20 cellular contexts compared by ENCODE assay signal in genomic region chr3:141789281-141789680, GRCh38. TPM values are rescaled to one million over a fixed set of nuclear protein-coding genes. Genes with fewer than 3 reads are reported as not detected.
DNase-seq lines count a peak whose midpoint lies in the region; ATAC-seq and TF ChIP-seq lines count a peak whose summit lies in the region.
"Had no signal": no experiment of that assay in that cellular context is flagged by ENCODE, and none has a peak within 500 bp of the region (broad histone marks: within the 10 kb centered on the region; RNA-seq: fewer than 3 reads in every experiment).

No MANE protein-coding gene starts in this region.

- CTCF ChIA-PET in Calu3 (lab: Charles Lee) = interaction anchor here (0.7 kb wide), 2 partner anchors 14 to 178 kb away, joined by 3 to 6 read pairs; no protein-coding TSS in a partner anchor

- H3K4me3 ChIP-seq in DND-41 (ENCODE audit: low read depth in 1 of 2, low read length in 2 of 2) (no peak overlapping the region), SJCRH30 (no peak overlapping the region)
- H3K4me3 ChIP-seq: BLaER1, Peyer's patch, tibial artery had no signal

- no peaks in the 10 kb centered on the region for H3K36me3 ChIP-seq in DND-41 (ENCODE audit: insufficient read depth, low read length)
- no peaks in the 10 kb centered on the region for H3K36me3 ChIP-seq in SJCRH30
- H3K36me3 ChIP-seq: BLaER1, brain microvascular endothelial cell, Peyer's patch, tibial artery had no signal

- TF ChIP-seq CTCF in DND-41 (IDR thresholded peaks at IDR 0.05; ENCODE audit: borderline replicate concordance, extremely low read depth, low read length, poor library complexity, severe bottlenecking) = peak; percentile 9
- no peak for TF ChIP-seq CTCF in Calu3 (IDR thresholded peaks at IDR 0.05; ENCODE audit: unreplicated experiment)
- TF ChIP-seq CTCF in HFFc6 (IDR thresholded peaks at IDR 0.05) = no peak

- H3K9me3 ChIP-seq in DND-41 (ENCODE audit: insufficient read depth, low read length, severe bottlenecking) (no peaks in the 10 kb centered on the region), SJCRH30 (replicated peaks) (no peaks in the 10 kb centered on the region)
- H3K9me3 ChIP-seq: BLaER1, Peyer's patch, tibial artery had no signal

- H3K27ac ChIP-seq in DND-41 (ENCODE audit: low read length) = no peak overlapping the region
- H3K27ac ChIP-seq in SJCRH30 = no peak overlapping the region
- H3K27ac ChIP-seq: BLaER1, brain microvascular endothelial cell, Peyer's patch, tibial artery had no signal

- H3K4me3 Mint-ChIP-seq in Calu3 (ENCODE audit: low read depth, unreplicated experiment) (no peak overlapping the region), HFFc6 (no peak overlapping the region)
- H3K4me3 Mint-ChIP-seq: activated naive CD8-positive, alpha-beta T cell treated with anti-CD3 and anti-CD28 coated beads for 36 hours had no signal

- ATAC-seq in DND-41 (ENCODE audit: insufficient read depth, low read depth) = peak; percentile 45; the same call in 1 of the 3 replicates

- intact Hi-C loops in Calu3 (cut with micrococcal nuclease; ENCODE audit: unreplicated experiment) = no loop called here

- no TSS peak for BruUV-seq in Calu3 (replicated peaks; lab: Mats Ljungman, UMichigan)

- no peak for DNase-seq in DND-41
- DNase-seq in HT1080 (ENCODE audit: low read depth) = peak; percentile 40
- peak; percentile 27 to 43 for DNase-seq in SJCRH30
- DNase-seq in iPS DF 19.7 (ENCODE audit: low read depth, low spot score) = peak; percentile 35
- no peak for DNase-seq in Calu3
- no peak for DNase-seq in stimulated activated CD4-positive, alpha-beta T cell treated with anti-CD3 and anti-CD28 coated beads, Interleukin-4, amount 100 ng/mL, for 1 hour
- DNase-seq in DMS79 treated with DMSO at 0.1 percent for 48 hours (lab: John Stamatoyannopoulos, UW) = no peak
- no peak for DNase-seq in HFFc6
- DNase-seq: activated CD4-positive, alpha-beta T cell treated with anti-CD3 and anti-CD28 coated beads, Interleukin-2, amount 50 U/mL, for 48 hours; activated naive CD8-positive, alpha-beta T cell treated with anti-CD3 and anti-CD28 coated beads for 36 hours; activated T-cell treated with anti-CD3 and anti-CD28 coated beads, Interleukin-2, amount 50 U/mL, for 48 hours; brain microvascular endothelial cell; NCI-H1092; NCI-H2081; NCI-H524 treated with DMSO at 0.1 percent for 48 hours; Peyer's patch; tibial artery had no signal

- H3K27me3 Mint-ChIP-seq in Calu3 (ENCODE audit: unreplicated experiment) = no peaks in the 10 kb centered on the region
- H3K27me3 Mint-ChIP-seq in HFFc6 (ENCODE audit: insufficient read depth) = peaks cover 14% of the 10 kb centered on the region
- H3K27me3 Mint-ChIP-seq: activated naive CD8-positive, alpha-beta T cell treated with anti-CD3 and anti-CD28 coated beads for 36 hours had no signal

- no peaks in the 10 kb centered on the region for H3K4me1 ChIP-seq in DND-41 (ENCODE audit: insufficient read depth, low read length)
- no peaks in the 10 kb centered on the region for H3K4me1 ChIP-seq in SJCRH30
- H3K4me1 ChIP-seq: Peyer's patch, tibial artery had no signal

- H3K9me3 Mint-ChIP-seq in Calu3 (ENCODE audit: low read depth, unreplicated experiment) (no peaks in the 10 kb centered on the region), HFFc6 (no peaks in the 10 kb centered on the region)
- H3K9me3 Mint-ChIP-seq: activated naive CD8-positive, alpha-beta T cell treated with anti-CD3 and anti-CD28 coated beads for 36 hours had no signal

- H3K4me2 ChIP-seq in DND-41 (ENCODE audit: insufficient read depth, low read length) = no peak overlapping the region
- H3K4me2 ChIP-seq: BLaER1 had no signal

- H3K27ac Mint-ChIP-seq in Calu3 (ENCODE audit: unreplicated experiment) (no peak overlapping the region), HFFc6 (no peak overlapping the region)
- H3K27ac Mint-ChIP-seq: activated naive CD8-positive, alpha-beta T cell treated with anti-CD3 and anti-CD28 coated beads for 36 hours had no signal

- H3K36me3 Mint-ChIP-seq in Calu3 (ENCODE audit: insufficient read depth, unreplicated experiment) = no peaks in the 10 kb centered on the region
- H3K36me3 Mint-ChIP-seq in HFFc6 (ENCODE audit: low read depth) = no peaks in the 10 kb centered on the region
- H3K36me3 Mint-ChIP-seq: activated naive CD8-positive, alpha-beta T cell treated with anti-CD3 and anti-CD28 coated beads for 36 hours had no signal

- peak overlapping the region; percentile 38; the same call in 1 of the 2 replicates for H2AFZ ChIP-seq in DND-41 (ENCODE audit: low read depth, low read length)

- no peaks in the 10 kb centered on the region for H3K79me2 ChIP-seq in DND-41 (ENCODE audit: insufficient read depth, low read length)

- no peak overlapping the region for H3K9ac ChIP-seq in DND-41 (ENCODE audit: low read depth, low read length)
- H3K9ac ChIP-seq: BLaER1 had no signal

- H3K4me1 Mint-ChIP-seq in Calu3 (ENCODE audit: low read depth, unreplicated experiment) = no peaks in the 10 kb centered on the region
- H3K4me1 Mint-ChIP-seq in HFFc6 (ENCODE audit: low read depth) = no peaks in the 10 kb centered on the region

- H4K20me1 ChIP-seq in DND-41 (ENCODE audit: insufficient read depth, low read length) = no peaks in the 10 kb centered on the region
- H4K20me1 ChIP-seq: BLaER1 had no signal

- H3K27me3 ChIP-seq in DND-41 (ENCODE audit: insufficient read depth, low read length, poor library complexity) (no peaks in the 10 kb centered on the region), SJCRH30 (no peaks in the 10 kb centered on the region)
- H3K27me3 ChIP-seq: BLaER1, brain microvascular endothelial cell, Peyer's patch, tibial artery had no signal

RNA-seq across cellular contexts. Expression of gene GRK7, which starts 26.1 kb away (rescaled TPM):
- total RNA-seq in HT1080 (2014; rRNA removed; shearing (Covaris generic)) = not detected in 2 replicates
- polyA plus RNA-seq in HT1080 (2015; cell fraction: cytosol; rRNA removed) = not detected in 2 replicates
- 0.05 TPM in 1 of 2 replicates, not detected in the other for polyA plus RNA-seq in HT1080 (2015; cell fraction: nucleus; rRNA removed)
- 0.20 and 0.30 TPM in 2 replicates for total RNA-seq in SJCRH30 (2014; rRNA removed; shearing (Covaris generic))
- not detected in 2 replicates for total RNA-seq in Calu3 (2022)
- not detected for total RNA-seq in HFFc6 (2021; fragmentation: NEBNext Ultra II Directional; extraction: Animal tissue kit (Norgen Biotek cat#: 25700))
- total RNA-seq: activated naive CD8-positive, alpha-beta T cell treated with anti-CD3 and anti-CD28 coated beads for 36 hours; dermis microvascular lymphatic vessel endothelial cell; epithelial cell of proximal tubule; Peyer's patch had no signal

RNA-seq across cellular contexts. Expression of gene RNF7, which starts 51.2 kb away (rescaled TPM):
- 89.8 and 107 TPM in 2 replicates for total RNA-seq in HT1080 (2014; rRNA removed; shearing (Covaris generic))
- polyA plus RNA-seq in HT1080 (2015; cell fraction: cytosol; rRNA removed) = 164 and 207 TPM in 2 replicates
- 45.5 and 49.2 TPM in 2 replicates for polyA plus RNA-seq in HT1080 (2015; cell fraction: nucleus; rRNA removed)
- 46.6 and 46.9 TPM in 2 replicates for total RNA-seq in SJCRH30 (2014; rRNA removed; shearing (Covaris generic))
- 108 and 113 TPM in 2 replicates for total RNA-seq in Calu3 (2022)
- total RNA-seq in HFFc6 (2021; fragmentation: NEBNext Ultra II Directional; extraction: Animal tissue kit (Norgen Biotek cat#: 25700)) = 100 to 1,000 TPM; 135 to 170 (median 139) TPM

Comparison
In these comparisons a context has a peak if more than half of its experiments do, and no peak if none do; other contexts are left out.
1. DNase-seq: peak in HT1080 (single experiment), SJCRH30 (2 of 2) and iPS DF 19.7 (single experiment); none in DND-41 (single experiment), Calu3 (single experiment), stimulated activated CD4-positive, alpha-beta T cell treated with anti-CD3 and anti-CD28 coated beads, Interleukin-4, amount 100 ng/mL, for 1 hour (single experiment), DMS79 treated with DMSO at 0.1 percent for 48 hours (single experiment) and HFFc6 (single experiment).